24 cellular contexts compared by ENCODE assay signal in genomic region chr2:121004271-121004812, GRCh38.
"Had no signal": no experiment of that assay in that cellular context is flagged by ENCODE, and none has a peak within 500 bp of the region (broad histone marks: within the 10 kb centered on the region; RNA-seq: fewer than 3 reads in every experiment).

No MANE protein-coding gene starts in this region.

- H3K4me1 Mint-ChIP-seq: memory B cell; stimulated activated naive B cell treated with anti-CD40 and anti-IgM and Interleukin-4, amounts not matched to agents 10 μg/mL and 1 μg/mL and 100 μg/mL, for 72 hours had no signal

- H3K27me3 ChIP-seq: hepatocyte, right lobe of liver, stomach, testis, thyroid gland, upper lobe of left lung, vagina had no signal

- H3K4me3 ChIP-seq: heart right ventricle, hepatocyte, lower lobe of right lung, mucosa of descending colon, psoas muscle, right lobe of liver, smooth muscle cell, stomach, testis, thyroid gland, transverse colon, upper lobe of left lung, vagina had no signal

- H3K4me3 Mint-ChIP-seq: memory B cell; naive thymus-derived CD4-positive, alpha-beta T cell; natural killer cell treated with Interleukin-12 subunit alpha and Interleukin-12 subunit beta and Interleukin-15 and Interleukin-18, amount 100 ng/mL, for 72 hours; stimulated activated naive B cell treated with anti-CD40 and anti-IgM and Interleukin-4, amounts not matched to agents 10 μg/mL and 1 μg/mL and 100 μg/mL, for 72 hours had no signal

- H3K9me3 ChIP-seq: heart right ventricle, lower lobe of right lung, mucosa of descending colon, psoas muscle, right lobe of liver, stomach, testis, thyroid gland, upper lobe of left lung, vagina had no signal

- H3K9ac ChIP-seq: parathyroid adenoma had no signal

- H3K27ac Mint-ChIP-seq: memory B cell; naive thymus-derived CD4-positive, alpha-beta T cell; natural killer cell treated with Interleukin-12 subunit alpha and Interleukin-12 subunit beta and Interleukin-15 and Interleukin-18, amount 100 ng/mL, for 72 hours; stimulated activated naive B cell treated with anti-CD40 and anti-IgM and Interleukin-4, amounts not matched to agents 10 μg/mL and 1 μg/mL and 100 μg/mL, for 72 hours had no signal

- H3K27ac ChIP-seq: heart right ventricle, hepatocyte, lower lobe of right lung, parathyroid adenoma, psoas muscle, right lobe of liver, stomach, testis, thyroid gland, transverse colon, upper lobe of left lung, vagina had no signal

- DNase-seq: heart right ventricle; lower lobe of right lung; midbrain; mucosa of descending colon; naive thymus-derived CD4-positive, alpha-beta T cell; nucleus accumbens; psoas muscle; right lobe of liver; stimulated activated CD4-positive, alpha-beta T cell treated with anti-CD3 and anti-CD28 coated beads, Interleukin-15, amount 100 ng/mL, for 24 hours; stimulated activated CD4-positive, alpha-beta T cell treated with anti-CD3 and anti-CD28 coated beads, Interleukin-2, amount 100 ng/mL, for 24 hours; stimulated activated CD4-positive, alpha-beta T cell treated with anti-CD3 and anti-CD28 coated beads, Interleukin-4, amount 100 ng/mL, for 1 hour; stimulated activated naive B cell treated with anti-CD40 and anti-IgM and Interleukin-4, amounts not matched to agents 10 μg/mL and 1 μg/mL and 100 μg/mL, for 72 hours; stimulated activated naive CD8-positive, alpha-beta T cell treated with anti-CD3 and anti-CD28 coated beads, Interleukin-15, Interleukin-2, amounts not matched to agents 100 U/mL and 50 U/mL, for 24 hours; stomach; testis; thyroid gland; transverse colon; upper lobe of left lung had no signal

- H3K4me1 ChIP-seq: heart right ventricle, lower lobe of right lung, parathyroid adenoma, psoas muscle, right lobe of liver, testis, thyroid gland, upper lobe of left lung had no signal

- H3K36me3 Mint-ChIP-seq: memory B cell; natural killer cell treated with Interleukin-12 subunit alpha and Interleukin-12 subunit beta and Interleukin-15 and Interleukin-18, amount 100 ng/mL, for 72 hours; stimulated activated naive B cell treated with anti-CD40 and anti-IgM and Interleukin-4, amounts not matched to agents 10 μg/mL and 1 μg/mL and 100 μg/mL, for 72 hours had no signal

- ATAC-seq: heart right ventricle; lower lobe of right lung; mucosa of descending colon; naive thymus-derived CD4-positive, alpha-beta T cell; psoas muscle; right lobe of liver; stimulated activated naive B cell treated with anti-CD40 and anti-IgM and Interleukin-4, amounts not matched to agents 10 μg/mL and 1 μg/mL and 100 μg/mL, for 72 hours; stimulated activated naive CD8-positive, alpha-beta T cell treated with anti-CD3 and anti-CD28 coated beads, Interleukin-15, Interleukin-2, amounts not matched to agents 100 U/mL and 50 U/mL, for 24 hours had no signal

- H3K4me2 ChIP-seq: hepatocyte, smooth muscle cell had no signal

- H3K36me3 ChIP-seq: heart right ventricle, lower lobe of right lung, right lobe of liver, stomach, thyroid gland, transverse colon, upper lobe of left lung, vagina had no signal

- H2AFZ ChIP-seq: hepatocyte, parathyroid adenoma had no signal

- H3K79me2 ChIP-seq: hepatocyte, parathyroid adenoma had no signal

- H3K9me3 Mint-ChIP-seq: natural killer cell treated with Interleukin-12 subunit alpha and Interleukin-12 subunit beta and Interleukin-15 and Interleukin-18, amount 100 ng/mL, for 72 hours had no signal
